1 cellular context compared by ENCODE assay signal in genomic region chrX:139759637-139760036, GRCh38.
TF ChIP-seq lines count a peak whose summit lies in the region.

No MANE protein-coding gene starts in this region.

TF ChIP-seq in GM12878, 131 proteins besides CTCF, POLR2A, EP300 and RAD21 (continued from another document):
- no peak for TF ChIP-seq ZBTB40 (IDR thresholded peaks at IDR 0.05; ENCODE audit: borderline replicate concordance)
- no peak for TF ChIP-seq RAD51 (IDR thresholded peaks at IDR 0.05)
- no peak for TF ChIP-seq ASH2L (IDR thresholded peaks at IDR 0.05; ENCODE audit: borderline replicate concordance, low read depth)
- no peak for TF ChIP-seq SIX5 (IDR thresholded peaks at IDR 0.05; ENCODE audit: low read depth, low read length, severe bottlenecking)
- no peak for TF ChIP-seq SREBF1 (IDR thresholded peaks at IDR 0.05; ENCODE audit: low read length)
- TF ChIP-seq E2F4 (IDR thresholded peaks at IDR 0.05; ENCODE audit: low read depth, low read length), result no peak
- TF ChIP-seq BRCA1 (IDR thresholded peaks at IDR 0.05; ENCODE audit: low read depth, low read length), result no peak
- TF ChIP-seq JUNB (IDR thresholded peaks at IDR 0.05), result no peak
- TF ChIP-seq BMI1 (IDR thresholded peaks at IDR 0.05; ENCODE audit: borderline replicate concordance), result no peak
- TF ChIP-seq TARDBP (IDR thresholded peaks at IDR 0.05; ENCODE audit: borderline replicate concordance), result no peak
- no peak for TF ChIP-seq NR2C1 (IDR thresholded peaks at IDR 0.05)
- no peak for TF ChIP-seq YBX1 (IDR thresholded peaks at IDR 0.05)
